ENCODE assay signal across 20 cellular contexts in the genomic region with DNA sequence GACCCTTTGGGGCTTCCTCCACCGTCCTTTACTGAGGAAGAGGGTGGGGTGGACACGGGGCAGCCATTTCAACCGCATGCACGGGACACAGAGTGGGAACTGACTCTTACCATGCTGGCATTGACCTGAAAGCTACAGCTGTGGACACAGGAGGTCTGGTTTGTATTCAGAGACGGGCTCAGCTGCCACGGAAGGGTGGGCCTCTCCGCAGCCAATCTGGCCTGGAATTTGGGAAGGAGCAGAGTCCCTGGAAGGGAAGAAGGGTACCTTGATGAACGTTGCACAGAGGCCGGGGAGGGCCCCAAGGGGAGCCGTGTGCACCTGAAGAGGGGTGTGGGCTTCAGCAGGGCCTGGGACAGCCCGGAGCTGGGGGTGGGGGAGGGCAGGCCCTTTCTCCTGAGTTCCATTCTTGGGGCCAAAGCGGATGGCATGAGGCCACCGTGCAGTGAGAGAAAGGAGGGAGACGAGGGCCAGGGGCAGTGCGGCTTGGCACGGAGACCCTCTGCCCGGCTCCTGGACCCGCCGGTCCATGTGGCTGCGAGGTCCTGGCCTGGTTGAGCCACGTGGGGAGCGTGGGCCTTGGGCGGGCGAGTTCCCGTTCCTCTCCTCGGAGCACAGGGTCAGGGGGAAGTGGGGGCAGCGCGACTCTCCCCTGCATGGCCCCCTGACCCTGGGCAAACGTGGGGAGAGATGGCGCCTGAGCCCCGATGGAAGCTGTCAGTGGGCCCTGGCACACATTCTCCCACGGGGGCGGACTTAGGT. TPM values are rescaled to one million over a fixed set of nuclear protein-coding genes. Genes with fewer than 3 reads are reported as not detected.
DNase-seq lines count a peak whose midpoint lies in the region; ATAC-seq and TF ChIP-seq lines count a peak whose summit lies in the region.
"Had no signal": no experiment of that assay in that cellular context is flagged by ENCODE, and none has a peak within 500 bp of the region (broad histone marks: within the 10 kb centered on the region; RNA-seq: fewer than 3 reads in every experiment).

No MANE protein-coding gene starts in this region.

- peak overlapping the region; percentile 90 for H3K18ac ChIP-seq in neuronal stem cell (ENCODE audit: low read length)

- intact Hi-C loops in Right ventricle myocardium superior (cut with DNase I) (no loop called here), cardiac septum (cut with DNase I) (no loop called here), left ventricle myocardium inferior (cut with micrococcal nuclease) (no loop called here)

- peaks cover 3% of the 10 kb centered on the region for H3K4me1 Mint-ChIP-seq in activated naive CD8-positive, alpha-beta T cell treated with anti-CD3 and anti-CD28 coated beads, Interleukin-2, amount 50 U/mL, for 24 hours

- H3K23ac ChIP-seq in neuronal stem cell (ENCODE audit: low read depth, low read length, poor library complexity) = peak overlapping the region; percentile 26

- no peak overlapping the region for H2AFZ ChIP-seq in neuronal stem cell (ENCODE audit: low read length)
- H2AFZ ChIP-seq: GM23248 had no signal

- H3K36me3 ChIP-seq in left ventricle myocardium inferior = peaks cover 32% of the 10 kb centered on the region
- peaks cover 0 to 8% of the 10 kb centered on the region in 2 donors for H3K36me3 ChIP-seq in neuronal stem cell (replicated peaks in 1 of 2; ENCODE audit: control insufficient read depth in 2 of 2, insufficient read depth in 2 of 2, low read length in 2 of 2)
- H3K36me3 ChIP-seq: colonic mucosa had no signal

- no peak overlapping the region for H3K4me3 Mint-ChIP-seq in activated naive CD8-positive, alpha-beta T cell treated with anti-CD3 and anti-CD28 coated beads, Interleukin-2, amount 50 U/mL, for 24 hours
- H3K4me3 Mint-ChIP-seq: CD4-positive, alpha-beta T cell had no signal

- peak; percentile 34 for ATAC-seq in Right ventricle myocardium superior (ENCODE audit: poor library complexity)
- no peak for ATAC-seq in activated naive CD8-positive, alpha-beta T cell treated with anti-CD3 and anti-CD28 coated beads, Interleukin-2, amount 50 U/mL, for 24 hours

- DNase-seq in Right ventricle myocardium superior (no peak), cardiac septum (ENCODE audit: low spot score) (no peak), left ventricle myocardium inferior (no peak), neuronal stem cell (ENCODE audit: low spot score) (no peak), NCI-H2227 treated with DMSO at 0.1 percent for 48 hours (lab: John Stamatoyannopoulos, UW) (no peak), islet precursor cell (no peak)
- no peak for DNase-seq in activated naive CD8-positive, alpha-beta T cell treated with anti-CD3 and anti-CD28 coated beads, Interleukin-2, amount 50 U/mL, for 24 hours
- DNase-seq in activated CD4-positive, alpha-beta T cell treated with anti-CD3 and anti-CD28 coated beads, Interleukin-2, amount 50 U/mL, for 1 hour = no peak
- DNase-seq: CD4-positive, alpha-beta T cell; colonic mucosa; MV-4-11; NCI-H2081; substantia nigra; SW 1271 had no signal

- no peak overlapping the region for H3K9ac ChIP-seq in neuronal stem cell (ENCODE audit: low read depth, low read length, poor library complexity)
- H3K9ac ChIP-seq: GM23248 had no signal

- H3K4me3 ChIP-seq in left ventricle myocardium inferior = peak overlapping the region; percentile 46
- no peak overlapping the region for H3K4me3 ChIP-seq in neuronal stem cell (ENCODE audit: low read length in 2 of 2)
- H3K4me3 ChIP-seq: colonic mucosa, GM23248 had no signal

- H3K79me1 ChIP-seq in neuronal stem cell (ENCODE audit: low read depth, low read length) = no peaks in the 10 kb centered on the region

- H3K27ac ChIP-seq in left ventricle myocardium inferior (replicated peaks) (peak overlapping the region; percentile 51), neuronal stem cell (replicated peaks; ENCODE audit: low read length) (no peak overlapping the region)
- H3K27ac ChIP-seq: colonic mucosa, GM23248, VCaP had no signal

- peaks cover 10% of the 10 kb centered on the region for H3K27me3 ChIP-seq in left ventricle myocardium inferior (ENCODE audit: low read depth)
- H3K27me3 ChIP-seq in neuronal stem cell (ENCODE audit: control insufficient read depth in 3 of 3, insufficient read depth in 3 of 3, low read depth in 1 of 3, low read length in 3 of 3) = peaks cover 0 to 65% (median 9%) of the 10 kb centered on the region in 3 experiments

- peak overlapping the region; percentile 82 for H2AK5ac ChIP-seq in neuronal stem cell (ENCODE audit: low read depth, low read length)

- no peaks in the 10 kb centered on the region for H3K9me3 ChIP-seq in left ventricle myocardium inferior (replicated peaks)
- peaks cover 0 to 2% of the 10 kb centered on the region in 2 donors for H3K9me3 ChIP-seq in neuronal stem cell (replicated peaks in 1 of 2; ENCODE audit: control insufficient read depth in 2 of 2, insufficient read depth in 1 of 2, low read depth in 1 of 2, low read length in 2 of 2)
- H3K9me3 ChIP-seq: colonic mucosa had no signal

- peaks cover 33% of the 10 kb centered on the region for H3K4me1 ChIP-seq in left ventricle myocardium inferior
- peaks cover 3 to 9% of the 10 kb centered on the region in 2 donors for H3K4me1 ChIP-seq in neuronal stem cell (ENCODE audit: control insufficient read depth in 2 of 2, insufficient read depth in 1 of 2, low read depth in 1 of 2, low read length in 2 of 2)

- no peak overlapping the region for H3K4ac ChIP-seq in neuronal stem cell (ENCODE audit: low read length)

- peak overlapping the region; percentile 48 for H2BK120ac ChIP-seq in neuronal stem cell (ENCODE audit: low read depth, low read length)

- WGBS in neuronal stem cell (ENCODE audit: extremely low coverage in 2 of 2, insufficient read length in 2 of 2, insufficient replicate concordance in 1 of 2), 2 donors = no CpG with 5 or more reads among the region's 33 CpGs

- H3K4me2 ChIP-seq in neuronal stem cell (ENCODE audit: insufficient read depth, low read length, poor library complexity, severe bottlenecking) = peak overlapping the region; percentile 13

- H4K91ac ChIP-seq in neuronal stem cell (ENCODE audit: low read depth, low read length, poor library complexity) = no peak overlapping the region

- peak overlapping the region; percentile 69 for H2BK15ac ChIP-seq in neuronal stem cell (ENCODE audit: low read length)

- H3K27ac Mint-ChIP-seq in activated naive CD8-positive, alpha-beta T cell treated with anti-CD3 and anti-CD28 coated beads, Interleukin-2, amount 50 U/mL, for 24 hours = no peak overlapping the region
- H3K27ac Mint-ChIP-seq: CD4-positive, alpha-beta T cell; progenitor cell of endocrine pancreas had no signal

- peak overlapping the region; percentile 45 for H2BK5ac ChIP-seq in neuronal stem cell (ENCODE audit: low read length)

- H3K9me3 Mint-ChIP-seq in activated naive CD8-positive, alpha-beta T cell treated with anti-CD3 and anti-CD28 coated beads, Interleukin-2, amount 50 U/mL, for 24 hours = no peaks in the 10 kb centered on the region
- H3K9me3 Mint-ChIP-seq: CD4-positive, alpha-beta T cell had no signal

- peaks cover 16% of the 10 kb centered on the region for H3K27me3 Mint-ChIP-seq in activated naive CD8-positive, alpha-beta T cell treated with anti-CD3 and anti-CD28 coated beads, Interleukin-2, amount 50 U/mL, for 24 hours

- H2BK12ac ChIP-seq in neuronal stem cell (ENCODE audit: low read length) = peak overlapping the region; percentile 89

- TF ChIP-seq CTCF in left ventricle myocardium inferior (IDR thresholded peaks at IDR 0.05; ENCODE audit: borderline replicate concordance) = no peak

- H3K36me3 Mint-ChIP-seq in activated naive CD8-positive, alpha-beta T cell treated with anti-CD3 and anti-CD28 coated beads, Interleukin-2, amount 50 U/mL, for 24 hours (ENCODE audit: low read depth) = no peaks in the 10 kb centered on the region

- peak overlapping the region; percentile 86 for H4K8ac ChIP-seq in neuronal stem cell (ENCODE audit: low read depth, low read length)

- no peak overlapping the region for H3K14ac ChIP-seq in neuronal stem cell (ENCODE audit: low read length)

RNA-seq across cellular contexts. Expression of a gene that starts 14.6 kb away (rescaled TPM):
- total RNA-seq in Right ventricle myocardium superior (46.7 TPM), cardiac septum (31.3 TPM), left ventricle myocardium inferior (40.1 TPM)
- 26.4 TPM for polyA plus RNA-seq in neuronal stem cell (2013, experiment 1 of 2)
- 24.5 TPM for polyA plus RNA-seq in neuronal stem cell (2013, experiment 2 of 2)

RNA-seq across cellular contexts. Expression of a gene that starts 43.4 kb away (rescaled TPM):
- 0.38 TPM for total RNA-seq in Right ventricle myocardium superior
- 0.46 TPM for total RNA-seq in cardiac septum
- total RNA-seq in left ventricle myocardium inferior = 0.66 TPM
- not detected for polyA plus RNA-seq in neuronal stem cell (2013, experiment 1 of 2)
- not detected for polyA plus RNA-seq in neuronal stem cell (2013, experiment 2 of 2)
- total RNA-seq: activated CD8-positive, alpha-beta memory T cell treated with anti-CD3 and anti-CD28 coated beads for 36 hours; CD4-positive, alpha-beta T cell; GM23248 had no signal
- polyA plus RNA-seq: GM23248 had no signal

RNA-seq across cellular contexts. Expression of a gene that starts 53.9 kb away (rescaled TPM):
- total RNA-seq in Right ventricle myocardium superior = not detected
- not detected for total RNA-seq in cardiac septum
- total RNA-seq in left ventricle myocardium inferior = not detected
- not detected for polyA plus RNA-seq in neuronal stem cell (2013, experiment 1 of 2)
- not detected for polyA plus RNA-seq in neuronal stem cell (2013, experiment 2 of 2)
- total RNA-seq: A172; activated CD8-positive, alpha-beta memory T cell treated with anti-CD3 and anti-CD28 coated beads for 36 hours; CD4-positive, alpha-beta T cell; colonic mucosa; Daoy; GM23248; progenitor cell of endocrine pancreas had no signal
- polyA plus RNA-seq: GM23248 had no signal
